Comparison of ENCODE assay signal across 8 cellular contexts in genomic region chr2:75646090-75646582, GRCh38. TPM values are rescaled to one million over a fixed set of nuclear protein-coding genes. Genes with fewer than 3 reads are reported as not detected.
DNase-seq lines count a peak whose midpoint lies in the region; ATAC-seq, FAIRE-seq and TF ChIP-seq lines count a peak whose summit lies in the region.

No MANE protein-coding gene starts in this region.

- peak overlapping the region; percentile 54 for H3K4me2 ChIP-seq in endothelial cell of umbilical vein (ENCODE audit: insufficient read depth, low read length)

- H3K4me1 ChIP-seq in endothelial cell of umbilical vein (ENCODE audit: control insufficient read depth, extremely low read depth, insufficient read depth, low read length) (peaks cover 12% of the 10 kb centered on the region), ovary (ENCODE audit: insufficient read depth) (no peaks in the 10 kb centered on the region)

- H3K27me3 ChIP-seq in MG63 = no peaks in the 10 kb centered on the region
- H3K27me3 ChIP-seq in endothelial cell of umbilical vein (ENCODE audit: control insufficient read depth in 2 of 2, insufficient read depth in 2 of 2, low read length in 2 of 2) = no peaks in the 10 kb centered on the region
- no peaks in the 10 kb centered on the region for H3K27me3 ChIP-seq in ovary

- FAIRE-seq in endothelial cell of umbilical vein (lab: Jason Lieb, UNC) = peak; percentile 50

- peaks cover 20% of the 10 kb centered on the region for H3K36me3 ChIP-seq in MG63
- peaks cover 7 to 9% of the 10 kb centered on the region in 2 experiments for H3K36me3 ChIP-seq in endothelial cell of umbilical vein (ENCODE audit: control insufficient read depth in 2 of 2, extremely low read depth in 1 of 2, insufficient read depth in 2 of 2, low read length in 2 of 2)
- H3K36me3 ChIP-seq in ovary = no peaks in the 10 kb centered on the region

- H2AFZ ChIP-seq in endothelial cell of umbilical vein (ENCODE audit: low read depth, low read length) = peak overlapping the region; percentile 97

- H3K9me3 Mint-ChIP-seq in T-helper 1 cell treated with Interleukin-12 subunit alpha and Interleukin-12 subunit beta and Interleukin-4 antibody, amounts not matched to agents 30 μg/mL and 1 μg/mL, for 36 hours = no peaks in the 10 kb centered on the region

- no peaks in the 10 kb centered on the region for H4K20me1 ChIP-seq in endothelial cell of umbilical vein (replicated peaks; ENCODE audit: control insufficient read depth, extremely low read depth, insufficient read depth, low read length)

- no TSS peak for BruUV-seq in endothelial cell of umbilical vein (replicated peaks; lab: Mats Ljungman, UMichigan)

- H3K4me3 ChIP-seq in MG63 (peak overlapping the region; percentile 92), endothelial cell of umbilical vein (replicated peaks in 1 of 3; ENCODE audit: insufficient read depth in 1 of 3, low read depth in 1 of 3, low read length in 3 of 3) (peak overlapping the region; percentile 65 to 78 (median 72)), ovary (peak overlapping the region; percentile 93)

- intact Hi-C loops in endothelial cell of umbilical vein (cut with micrococcal nuclease) = loop anchor here (1.0 kb wide), 1 partner anchor 64 kb away; the partner anchor contains the start of gene GCFC2
- intact Hi-C loops in ovary (cut with DNase I) = no loop called here

- H3K79me2 ChIP-seq in endothelial cell of umbilical vein (ENCODE audit: control insufficient read depth, insufficient read depth, low read length) = peaks cover 18% of the 10 kb centered on the region

- no peaks in the 10 kb centered on the region for H3K27me3 Mint-ChIP-seq in T-helper 1 cell treated with Interleukin-12 subunit alpha and Interleukin-12 subunit beta and Interleukin-4 antibody, amounts not matched to agents 30 μg/mL and 1 μg/mL, for 36 hours (ENCODE audit: low read depth)

- POLR2A ChIA-PET in endothelial cell of umbilical vein (lab: Charles Lee) = interaction anchor here (0.8 kb wide), 1 partner anchor 65 kb away, joined by 4 read pairs; the partner anchor contains the start of gene GCFC2

- dilution Hi-C loops in endothelial cell of umbilical vein (cut with MboI; ENCODE audit: extremely low pct_ligation_motif_present, low sequenced_read_pairs) = no loop called here

- TF ChIP-seq CTCF in endothelial cell of umbilical vein (IDR thresholded peaks at IDR 0.05; ENCODE audit: extremely low read depth in 1 of 2, insufficient read depth in 1 of 2, low read depth in 1 of 2, low read length in 2 of 2) = no peak
- TF ChIP-seq CTCF in ovary (IDR thresholded peaks at IDR 0.05) = no peak

- peaks cover 20% of the 10 kb centered on the region for H3K4me1 Mint-ChIP-seq in T-helper 1 cell treated with Interleukin-12 subunit alpha and Interleukin-12 subunit beta and Interleukin-4 antibody, amounts not matched to agents 30 μg/mL and 1 μg/mL, for 36 hours (ENCODE audit: low read depth)

- H3K9ac ChIP-seq in endothelial cell of umbilical vein (replicated peaks; ENCODE audit: extremely low read depth, insufficient read depth, low read length) = peak overlapping the region; percentile 68

- WGBS in ovary, 3 donors = 67 to 79% (median 78%) methylated on average over 9 of the region's 9 CpGs

- CTCF ChIA-PET in endothelial cell of umbilical vein (lab: Charles Lee) = interaction anchor here (0.7 to 1.3 kb wide), 4 partner anchors 8 to 181 kb away, joined by 3 to 5 read pairs (median 4); no protein-coding TSS in a partner anchor

- peak overlapping the region; percentile 13 for H3K27ac ChIP-seq in endothelial cell of umbilical vein (ENCODE audit: insufficient read depth, low read depth, low read length)
- peak overlapping the region in 1 of 2 donors; percentile 62 for H3K27ac ChIP-seq in ovary

- no peak for TF ChIP-seq POLR2A in endothelial cell of umbilical vein (IDR thresholded peaks at IDR 0.05; ENCODE audit: low read depth, low read length)
- TF ChIP-seq POLR2A in ovary (IDR thresholded peaks at IDR 0.05) = no peak

- H3K27ac Mint-ChIP-seq in T-helper 1 cell treated with Interleukin-12 subunit alpha and Interleukin-12 subunit beta and Interleukin-4 antibody, amounts not matched to agents 30 μg/mL and 1 μg/mL, for 36 hours = peak overlapping the region; percentile 95

- no peak for TF ChIP-seq EP300 in ovary (IDR thresholded peaks at IDR 0.05)

- peaks cover 24% of the 10 kb centered on the region for H3K36me3 Mint-ChIP-seq in T-helper 1 cell treated with Interleukin-12 subunit alpha and Interleukin-12 subunit beta and Interleukin-4 antibody, amounts not matched to agents 30 μg/mL and 1 μg/mL, for 36 hours (ENCODE audit: low read depth)

- DNase-seq in T-helper 1 cell (no peak), MG63 (no peak), endothelial cell of umbilical vein (ENCODE audit: low read depth, low spot score) (no peak), ovary (no peak), NOMO-1 (lab: John Stamatoyannopoulos, UW; ENCODE audit: unreplicated experiment in 2 of 2) (no peak)

- no peaks in the 10 kb centered on the region for H3K9me3 ChIP-seq in MG63
- H3K9me3 ChIP-seq in endothelial cell of umbilical vein (replicated peaks; ENCODE audit: control insufficient read depth, insufficient read depth, low read length) = no peaks in the 10 kb centered on the region
- H3K9me3 ChIP-seq in ovary = no peaks in the 10 kb centered on the region

- H3K4me3 Mint-ChIP-seq in T-helper 1 cell treated with Interleukin-12 subunit alpha and Interleukin-12 subunit beta and Interleukin-4 antibody, amounts not matched to agents 30 μg/mL and 1 μg/mL, for 36 hours = peak overlapping the region; percentile 95

- H3K9me1 ChIP-seq in endothelial cell of umbilical vein (replicated peaks; ENCODE audit: control insufficient read depth, extremely low read depth, insufficient read depth, low read length) = peaks cover 4% of the 10 kb centered on the region

- no peak for ATAC-seq in HG02571 (IDR thresholded peaks at IDR 0.05; ENCODE audit: unreplicated experiment)
- no peak for ATAC-seq in GM18868 (IDR thresholded peaks at IDR 0.05; ENCODE audit: unreplicated experiment)

TF ChIP-seq in endothelial cell of umbilical vein, 7 proteins besides CTCF, POLR2A, EP300 and RAD21:
- TF ChIP-seq MAX (IDR thresholded peaks at IDR 0.05; ENCODE audit: insufficient read depth, insufficient read length) (no peak), JUN (IDR thresholded peaks at IDR 0.05; ENCODE audit: borderline replicate concordance, insufficient read depth, insufficient read length, low read depth) (no peak), POLR2AphosphoS5 (IDR thresholded peaks at IDR 0.05; ENCODE audit: insufficient read depth, low read depth, low read length) (no peak), MYC (IDR thresholded peaks at IDR 0.05; ENCODE audit: low read depth, low read length) (no peak), GATA2 (IDR thresholded peaks at IDR 0.05; ENCODE audit: insufficient read depth, insufficient read length, low read depth, low read length) (no peak), FOS (IDR thresholded peaks at IDR 0.05; ENCODE audit: borderline replicate concordance, insufficient read depth, low read length) (no peak), EZH2 (IDR thresholded peaks at IDR 0.05; ENCODE audit: borderline replicate concordance, low read depth, low read length, severe bottlenecking) (no peak)
TF ChIP-seq in endothelial cell of umbilical vein: peak in this region for 0.

RNA-seq across cellular contexts. Expression of gene MRPL19, which starts 0.4 kb away (rescaled TPM):
- total RNA-seq in MG63 (2014; rRNA removed; shearing (Covaris generic); ENCODE audit: low replicate concordance) = 88.1 and 139 TPM in 2 replicates
- 50.4 and 52.3 TPM in 2 replicates for total RNA-seq in endothelial cell of umbilical vein
- polyA plus RNA-seq in endothelial cell of umbilical vein = 10.1 and 13.0 TPM in 2 replicates
- 22.7 and 29.0 TPM in 2 replicates for polyA plus RNA-seq in endothelial cell of umbilical vein (2011; cell fraction: cytosol; rRNA removed)
- 14.5 and 19.0 TPM in 2 replicates for polyA plus RNA-seq in endothelial cell of umbilical vein (2011; cell fraction: nucleus; rRNA removed)
- polyA plus RNA-seq in endothelial cell of umbilical vein (2012) = 41.1 and 55.6 TPM in 2 replicates
- polyA minus RNA-seq in endothelial cell of umbilical vein = 15.4 and 21.5 TPM in 2 replicates
- 26.0 TPM for polyA minus RNA-seq in endothelial cell of umbilical vein (2011; cell fraction: cytosol; rRNA and poly(A)+ RNA removed)
- polyA minus RNA-seq in endothelial cell of umbilical vein (2011; cell fraction: nucleus; rRNA and poly(A)+ RNA removed) = 40.4 and 42.0 TPM in 2 replicates
- 10 to 100 TPM; 20.5 to 46.8 (median 34.1) TPM for total RNA-seq in ovary
- 10 to 100 TPM; 11.9 to 30.5 TPM for polyA plus RNA-seq in ovary
